ENCODE assay signal across 10 cellular contexts in genomic region chr3:131349946-131350347, GRCh38. TPM values are rescaled to one million over a fixed set of nuclear protein-coding genes. Genes with fewer than 3 reads are reported as not detected.
A peak's percentile ranks its signal among the peaks of the same experiment; 100 is the strongest.
DNase-seq lines count a peak whose midpoint lies in the region; ATAC-seq and TF ChIP-seq lines count a peak whose summit lies in the region.
"Had no signal": no experiment of that assay in that cellular context is flagged by ENCODE, and none has a peak within 500 bp of the region (broad histone marks: within the 10 kb centered on the region; RNA-seq: fewer than 3 reads in every experiment).

No MANE protein-coding gene starts in this region.

- no peaks in the 10 kb centered on the region for H3K79me2 ChIP-seq in osteoblast (ENCODE audit: insufficient read depth, low read length)

- no peaks in the 10 kb centered on the region for H4K20me1 ChIP-seq in osteoblast (ENCODE audit: insufficient read depth, low read length)

- DNase-seq in EL = peak; percentile 97
- DNase-seq in fibroblast of pulmonary artery (ENCODE audit: low read depth) = peak; percentile 48
- DNase-seq in osteoblast (ENCODE audit: insufficient read length, low spot score, missing footprints) = peak; percentile 68
- no peak for DNase-seq in GM10248 (ENCODE audit: extremely low spot score)
- no peak for DNase-seq in upper lobe of right lung
- DNase-seq in hepatic stellate cell (ENCODE audit: low spot score) = no peak
- DNase-seq: endodermal cell; stimulated activated naive CD4-positive, alpha-beta T cell treated with Interleukin-2 at 50 U/mL for 16 hours had no signal

- H3K4me1 ChIP-seq in osteoblast (ENCODE audit: insufficient read depth, low read length) = peaks cover 4% of the 10 kb centered on the region
- H3K4me1 ChIP-seq in upper lobe of right lung = no peaks in the 10 kb centered on the region

- CTCF ChIA-PET in GM10248 (lab: Yijun Ruan, JAX) = interaction anchor here (0.8 to 1.1 kb wide), 4 partner anchors 10 to 28 kb away, joined by 3 to 6 read pairs (median 3); no protein-coding TSS in a partner anchor

- intact Hi-C loops in upper lobe of right lung (cut with DNase I) = no loop called here

- H3K27ac ChIP-seq in osteoblast (ENCODE audit: low read depth, low read length) (peak overlapping the region; percentile 14), upper lobe of right lung (no peak overlapping the region)

- H3K36me3 ChIP-seq in osteoblast (ENCODE audit: insufficient read depth, low read length) (no peaks in the 10 kb centered on the region), upper lobe of right lung (no peaks in the 10 kb centered on the region)

- no peak overlapping the region for H2AFZ ChIP-seq in osteoblast (ENCODE audit: low read length)

- no peak for TF ChIP-seq CTCF in fibroblast of pulmonary artery (IDR thresholded peaks at IDR 0.05; ENCODE audit: low read length, missing control alignments)
- TF ChIP-seq CTCF in osteoblast (IDR thresholded peaks at IDR 0.05; ENCODE audit: extremely low read depth, low read depth, low read length) = no peak
- TF ChIP-seq CTCF in GM10248 (IDR thresholded peaks at IDR 0.05; ENCODE audit: control extremely low read depth, extremely low read depth, low read depth, missing control alignments) = no peak
- TF ChIP-seq CTCF in upper lobe of right lung (IDR thresholded peaks at IDR 0.05) = no peak

- H3K9me3 ChIP-seq in osteoblast (ENCODE audit: low read depth, low read length) (no peaks in the 10 kb centered on the region), upper lobe of right lung (no peaks in the 10 kb centered on the region)

- peak overlapping the region; percentile 33 for H3K4me2 ChIP-seq in osteoblast (ENCODE audit: insufficient read depth, low read length)

- H3K4me3 ChIP-seq in fibroblast of pulmonary artery (replicated peaks; ENCODE audit: low read depth, low read length) (no peak overlapping the region), osteoblast (ENCODE audit: insufficient read depth, low read length) (no peak overlapping the region), upper lobe of right lung (no peak overlapping the region)

- H3K27me3 ChIP-seq in osteoblast (ENCODE audit: insufficient read depth, low read length) (no peaks in the 10 kb centered on the region), upper lobe of right lung (no peaks in the 10 kb centered on the region)

- POLR2A ChIA-PET in GM10248 (lab: Yijun Ruan, JAX) = no interaction called here

- ATAC-seq in SK-N-SH treated with all-trans-retinoic acid at 6 μM for 48 hours (peak; percentile 86), upper lobe of right lung (no peak), GM18498 (IDR thresholded peaks at IDR 0.05; ENCODE audit: unreplicated experiment) (no peak)

TF ChIP-seq in SK-N-SH treated with all-trans-retinoic acid at 6 μM for 48 hours, 23 proteins besides CTCF, POLR2A, EP300 and RAD21:
- TF ChIP-seq ZFP3 (CRISPR knock-in tag; IDR thresholded peaks at IDR 0.05) = 0 out of 2 replicates have a peak, but pooled peaks have one; percentile 24
- TF ChIP-seq PPARA (CRISPR knock-in tag; IDR thresholded peaks at IDR 0.05; ENCODE audit: borderline replicate concordance) = no peak

RNA-seq across cellular contexts. Expression of gene NUDT16, which starts 31.6 kb away (rescaled TPM):
- total RNA-seq in osteoblast = 10.0 and 10.1 TPM in 2 replicates
- 47.2 TPM for total RNA-seq in upper lobe of right lung

Comparison
In these comparisons a context has a peak if more than half of its experiments do, and no peak if none do; other contexts are left out.
1. DNase-seq: peak in EL (single experiment), fibroblast of pulmonary artery (single experiment) and osteoblast (single experiment); none in GM10248 (single experiment), upper lobe of right lung (single experiment) and hepatic stellate cell (single experiment).